Comparison of ENCODE assay signal across 8 cellular contexts in genomic region chr20:39049684-39050554, GRCh38.
DNase-seq lines count a peak whose midpoint lies in the region; ATAC-seq and TF ChIP-seq lines count a peak whose summit lies in the region.

No MANE protein-coding gene starts in this region.

- peaks cover 11% of the 10 kb centered on the region; the same call in 1 of the 2 replicates for H3K27me3 ChIP-seq in GM23248 (replicated peaks; ENCODE audit: insufficient read depth)
- peaks cover 4% of the 10 kb centered on the region for H3K27me3 ChIP-seq in upper lobe of right lung

- H3K9me2 ChIP-seq in GM23248 (ENCODE audit: insufficient read depth): no peaks in the 10 kb centered on the region

- H3K27me3 Mint-ChIP-seq in activated naive CD8-positive, alpha-beta T cell treated with anti-CD3 and anti-CD28 coated beads, Interleukin-2, amount 50 U/mL, for 24 hours: no peaks in the 10 kb centered on the region

- H2AFZ ChIP-seq in GM23248: peak overlapping the region; percentile 95

- H3K4me1 Mint-ChIP-seq in activated naive CD8-positive, alpha-beta T cell treated with anti-CD3 and anti-CD28 coated beads, Interleukin-2, amount 50 U/mL, for 24 hours: peaks cover 5% of the 10 kb centered on the region

- peak overlapping the region; percentile 67 for H3K27ac Mint-ChIP-seq in activated naive CD8-positive, alpha-beta T cell treated with anti-CD3 and anti-CD28 coated beads, Interleukin-2, amount 50 U/mL, for 24 hours

- no peaks in the 10 kb centered on the region for H3K79me2 ChIP-seq in GM23248 (ENCODE audit: insufficient read depth)

- DNase-seq in GM03348 (ENCODE audit: low spot score): peak; percentile 92
- peak; percentile 75 for DNase-seq in GM23248
- DNase-seq in M059J (ENCODE audit: low read depth): peak; percentile 71
- peak; percentile 56 to 68 for DNase-seq in SW 1271 (lab: John Stamatoyannopoulos, UW)
- peak; percentile 83 for DNase-seq in activated naive CD8-positive, alpha-beta T cell treated with anti-CD3 and anti-CD28 coated beads, Interleukin-2, amount 50 U/mL, for 24 hours
- peak; percentile 82 for DNase-seq in left cardiac atrium
- peak; percentile 93 for DNase-seq in posterior vena cava (ENCODE audit: low spot score)
- peak; percentile 90 for DNase-seq in upper lobe of right lung

- no peaks in the 10 kb centered on the region for H4K20me1 ChIP-seq in GM23248 (ENCODE audit: insufficient read depth)

- in situ Hi-C loops in GM23248 (cut with MboI): no loop called here

- TF ChIP-seq CTCF in upper lobe of right lung (IDR thresholded peaks at IDR 0.05): peak; percentile 98

- no peak overlapping the region for H3K27ac ChIP-seq in GM23248
- H3K27ac ChIP-seq in upper lobe of right lung: peak overlapping the region; percentile 72

- H3K9ac ChIP-seq in GM23248: peak overlapping the region; percentile 77

- H3K36me3 Mint-ChIP-seq in activated naive CD8-positive, alpha-beta T cell treated with anti-CD3 and anti-CD28 coated beads, Interleukin-2, amount 50 U/mL, for 24 hours (ENCODE audit: low read depth): no peaks in the 10 kb centered on the region

- H3K9me3 ChIP-seq in GM23248 (ENCODE audit: low read depth) (no peaks in the 10 kb centered on the region), upper lobe of right lung (no peaks in the 10 kb centered on the region)

- H3K4me1 ChIP-seq in GM23248 (ENCODE audit: insufficient read depth) (no peaks in the 10 kb centered on the region), upper lobe of right lung (peaks cover 7% of the 10 kb centered on the region)

- peak overlapping the region; percentile 82 for H3K4me3 Mint-ChIP-seq in activated naive CD8-positive, alpha-beta T cell treated with anti-CD3 and anti-CD28 coated beads, Interleukin-2, amount 50 U/mL, for 24 hours

- H3K4me3 ChIP-seq in GM23248: peak overlapping the region; percentile 92
- peak overlapping the region; percentile 74 for H3K4me3 ChIP-seq in upper lobe of right lung

- intact Hi-C loops in left cardiac atrium (cut with DNase I) (loop anchor here in 1 of 2 donors (5.0 kb wide), 1 partner anchor 123 kb away; the partner anchor contains the start of gene FAM83D), posterior vena cava (cut with DNase I) (loop anchor here (5.0 to 10.0 kb wide), 2 partner anchors 123 to 405 kb away; partner anchors contain the start of gene FAM83D (in 1 of the 2)), upper lobe of right lung (cut with DNase I) (loop anchor here (5.0 kb wide), 1 partner anchor 123 kb away; the partner anchor contains the start of gene FAM83D)

- H3K4me2 ChIP-seq in GM23248 (ENCODE audit: unreplicated experiment): peak overlapping the region; percentile 90

- ATAC-seq in activated naive CD8-positive, alpha-beta T cell treated with anti-CD3 and anti-CD28 coated beads, Interleukin-2, amount 50 U/mL, for 24 hours: peak; percentile 85
- peak; percentile 87 to 91 for ATAC-seq in left cardiac atrium
- peak; percentile 94 for ATAC-seq in upper lobe of right lung

- H3K9me3 Mint-ChIP-seq in activated naive CD8-positive, alpha-beta T cell treated with anti-CD3 and anti-CD28 coated beads, Interleukin-2, amount 50 U/mL, for 24 hours: no peaks in the 10 kb centered on the region

- WGBS in GM23248 (ENCODE audit: low coverage in 1 of 2, low lambda C conversion rate in 2 of 2, missing lambda C conversion rate in 2 of 2), 2 experiments: 2% methylated on average over 61 to 68 of the region's 69 CpGs

- H3F3A ChIP-seq in GM23248 (ENCODE audit: insufficient read depth): no peaks in the 10 kb centered on the region

- H3K36me3 ChIP-seq in GM23248 (ENCODE audit: low read depth) (no peaks in the 10 kb centered on the region), upper lobe of right lung (no peaks in the 10 kb centered on the region)
